Comparison of ENCODE assay signal across 1 cellular context in the genomic region with DNA sequence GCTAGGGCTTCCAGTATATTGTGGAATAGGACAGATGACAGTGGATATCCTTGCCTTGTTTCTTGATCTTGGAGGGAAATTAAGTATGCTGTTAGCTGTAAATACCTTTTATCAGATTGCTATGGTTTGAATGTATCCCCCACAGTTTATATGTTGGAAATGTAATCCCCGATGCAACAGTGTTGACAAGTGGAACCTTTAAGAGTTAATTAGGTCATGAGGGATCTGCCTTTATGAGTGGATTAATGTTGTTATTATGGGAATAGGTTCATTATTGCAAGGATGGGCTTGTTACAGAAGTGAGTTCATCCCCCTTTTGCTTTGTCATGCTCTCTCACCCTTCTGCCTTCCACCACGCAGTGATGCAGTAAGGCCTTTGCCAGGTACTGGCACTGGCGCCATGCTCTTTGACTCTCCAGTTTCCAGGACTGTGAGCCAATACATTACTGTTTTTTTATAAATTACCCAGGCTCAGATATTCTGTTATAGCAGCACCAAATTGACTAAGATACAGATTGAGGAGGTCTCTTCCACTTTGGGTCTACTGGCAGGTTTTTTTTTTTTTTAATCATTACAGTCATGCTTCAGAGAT.
TF ChIP-seq lines count a peak whose summit lies in the region.

No MANE protein-coding gene starts in this region.

TF ChIP-seq in GM23338, 12 proteins besides CTCF, POLR2A, EP300 and RAD21 (continued from another document):
- TF ChIP-seq ETS1 (IDR thresholded peaks at IDR 0.05) (no peak), CREB1 (CRISPR knock-in tag; IDR thresholded peaks at IDR 0.05; ENCODE audit: low read depth) (no peak), JUNB (IDR thresholded peaks at IDR 0.05; ENCODE audit: unreplicated experiment) (no peak)
